8 cellular contexts compared by ENCODE assay signal in the genomic region with DNA sequence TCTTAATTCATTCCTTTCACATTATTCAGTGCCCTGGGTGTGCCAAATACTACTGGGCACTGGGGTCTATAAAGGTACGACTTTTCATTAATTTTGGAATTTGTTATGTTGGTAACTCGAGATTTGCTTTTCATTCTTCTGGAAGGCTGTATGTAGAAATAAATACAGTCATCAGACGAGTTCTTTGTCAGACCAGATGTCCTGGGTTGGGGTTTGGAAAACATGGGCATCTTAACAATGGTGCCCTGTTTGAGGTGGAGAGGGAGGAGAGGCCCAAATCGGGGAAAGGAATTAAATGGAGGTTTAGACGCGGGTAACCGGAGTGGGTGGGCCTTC. TPM values are rescaled to one million over a fixed set of nuclear protein-coding genes. Genes with fewer than 3 reads are reported as not detected.
DNase-seq lines count a peak whose midpoint lies in the region; ATAC-seq and TF ChIP-seq lines count a peak whose summit lies in the region.

No MANE protein-coding gene starts in this region.

- H3K27ac ChIP-seq in VCaP (peak overlapping the region; percentile 72), gastroesophageal sphincter (peak overlapping the region in 3 of 4 donors; percentile 80 to 88 (median 87))

- H3K4me3 ChIP-seq in GM06990 (replicated peaks; ENCODE audit: low read depth, low read length) (peak overlapping the region; percentile 75), gastroesophageal sphincter (peak overlapping the region; percentile 65 to 98), retinal pigment epithelial cell (ENCODE audit: low read length) (peak overlapping the region; percentile 82)

- no peak for TF ChIP-seq EP300 in gastroesophageal sphincter (IDR thresholded peaks at IDR 0.05)

- peaks cover 0 to 11% (median 0%) of the 10 kb centered on the region in 3 donors for H3K4me1 ChIP-seq in gastroesophageal sphincter

- WGBS in gastroesophageal sphincter (ENCODE audit: low coverage in 1 of 2), 2 donors = 19 to 36% methylated on average over 5 to 6 of the region's 7 CpGs

- H3K27me3 ChIP-seq in GM06990 (replicated peaks; ENCODE audit: control insufficient read depth, insufficient read depth, low read length) = no peaks in the 10 kb centered on the region; the same call in 1 of the 2 replicates
- H3K27me3 ChIP-seq in gastroesophageal sphincter = no peaks in the 10 kb centered on the region

- DNase-seq in GM06990 (ENCODE audit: extremely low read depth, insufficient read length) (no peak), retinal pigment epithelial cell (ENCODE audit: low read depth) (no peak), omental fat pad (ENCODE audit: low spot score) (no peak), Ammon's horn (ENCODE audit: low spot score) (no peak), T-helper 9 cell (no peak)
- DNase-seq in activated effector memory CD4-positive, alpha-beta T cell treated with Interleukin-2 at 50 U/mL for 16 hours = no peak

- H3K9me3 ChIP-seq in gastroesophageal sphincter = no peaks in the 10 kb centered on the region

- ATAC-seq in gastroesophageal sphincter (no peak), omental fat pad (ENCODE audit: low FRiP score) (no peak)

- TF ChIP-seq POLR2A in gastroesophageal sphincter (IDR thresholded peaks at IDR 0.05) = no peak

- TF ChIP-seq CTCF in GM06990 (IDR thresholded peaks at IDR 0.05; ENCODE audit: insufficient read depth, low read length, poor library complexity, severe bottlenecking) (no peak), VCaP (conservative IDR thresholded peaks at IDR 0.05) (no peak), gastroesophageal sphincter (IDR thresholded peaks at IDR 0.05) (no peak), retinal pigment epithelial cell (conservative IDR thresholded peaks at IDR 0.05; ENCODE audit: low read depth, low read length) (no peak), omental fat pad (IDR thresholded peaks at IDR 0.05) (no peak)

- H3K36me3 ChIP-seq in GM06990 (ENCODE audit: control insufficient read depth, insufficient read depth, low read length) = no peaks in the 10 kb centered on the region
- H3K36me3 ChIP-seq in gastroesophageal sphincter = no peaks in the 10 kb centered on the region

RNA-seq across cellular contexts. Expression of gene GLCE, which starts 0.7 kb away (rescaled TPM):
- total RNA-seq in gastroesophageal sphincter = 10 to 100 TPM in 3 of 4 donors, 1 to 10 TPM in 1; 5.9 to 18.8 (median 10.2) TPM
- total RNA-seq in omental fat pad = 10 to 100 TPM; 12.9 to 23.5 (median 15.4) TPM
